Comparison of ENCODE assay signal across 25 cellular contexts in genomic region chr9:91751922-91752321, GRCh38.
DNase-seq lines count a peak whose midpoint lies in the region; FAIRE-seq lines count a peak whose summit lies in the region.
"Had no signal": no experiment of that assay in that cellular context is flagged by ENCODE, and none has a peak within 500 bp of the region (broad histone marks: within the 10 kb centered on the region; RNA-seq: fewer than 3 reads in every experiment).

No MANE protein-coding gene starts in this region.

- peak; percentile 27 for DNase-seq in EH (ENCODE audit: low read depth)
- peak; percentile 65 for DNase-seq in adipocyte (ENCODE audit: low read depth)
- DNase-seq in fibroblast of gingiva (ENCODE audit: low read depth) = peak; percentile 34
- DNase-seq in non-pigmented ciliary epithelial cell (ENCODE audit: low read depth) = peak; percentile 53
- no peak for DNase-seq in COLO829 (ENCODE audit: low spot score)
- DNase-seq in HTR-8/SVneo (ENCODE audit: insufficient read length, low spot score) = no peak
- DNase-seq in HAP-1 (ENCODE audit: low spot score in 2 of 2) = no peak
- DNase-seq in NCI-H345 treated with DMSO at 0.1 percent for 48 hours (lab: John Stamatoyannopoulos, UW; ENCODE audit: unreplicated experiment) = no peak
- DNase-seq: ACHN; activated CD4-positive, alpha-beta T cell treated with anti-CD3 and anti-CD28 coated beads, Interleukin-2, amount 10 ng/mL, durations not matched to agents 24 days and 14 days; activated naive CD4-positive, alpha-beta T cell treated with Interleukin-2 at 50 U/mL for 16 hours; activated T-cell treated with anti-CD3 and anti-CD28 coated beads, Interleukin-2, amount 50 U/mL, for 48 hours; amygdala; CD4-positive, CD25-positive, alpha-beta regulatory T cell; NCI-H1048; NCI-H1694 treated with DMSO at 0.1 percent for 48 hours; NCI-H526 treated with DMSO at 0.1 percent for 48 hours; posterior cingulate gyrus; RPMI8226; stimulated activated CD4-positive, alpha-beta T cell treated with anti-CD3 and anti-CD28 coated beads, Interleukin-15, amount 100 ng/mL, for 24 hours; T-helper 2 cell; thyroid gland had no signal

- in situ Hi-C loops in HAP-1 (cut with MboI; ENCODE audit: low sequenced_read_pairs) = no loop called here

- no peak overlapping the region for H3K9ac ChIP-seq in adipocyte (ENCODE audit: low read length)
- H3K9ac ChIP-seq: KMS-11 had no signal

- H3K27me3 ChIP-seq in adipocyte (replicated peaks; ENCODE audit: control insufficient read depth, insufficient read depth, low read length) (no peaks in the 10 kb centered on the region), HAP-1 (ENCODE audit: low read depth) (no peaks in the 10 kb centered on the region)
- H3K27me3 ChIP-seq: thyroid gland had no signal

- H3K36me3 ChIP-seq in adipocyte (ENCODE audit: control insufficient read depth, insufficient read depth, low read length, severe bottlenecking) (no peaks in the 10 kb centered on the region), HAP-1 (replicated peaks) (no peaks in the 10 kb centered on the region)
- H3K36me3 ChIP-seq: thyroid gland had no signal

- H3K4me3 ChIP-seq in adipocyte (ENCODE audit: low read length) (no peak overlapping the region), HAP-1 (no peak overlapping the region)
- H3K4me3 ChIP-seq: GM23338, lung, thyroid gland had no signal

- FAIRE-seq in HTR-8/SVneo (lab: Jason Lieb, UNC) = no peak

- peaks cover 15% of the 10 kb centered on the region for H3K4me1 ChIP-seq in adipocyte (ENCODE audit: control insufficient read depth, insufficient read depth, low read length)
- H3K4me1 ChIP-seq in HAP-1 = no peaks in the 10 kb centered on the region
- H3K4me1 ChIP-seq: thyroid gland had no signal

- H3K9me3 ChIP-seq in adipocyte (ENCODE audit: control insufficient read depth, low read length) = no peaks in the 10 kb centered on the region
- no peaks in the 10 kb centered on the region for H3K9me3 ChIP-seq in HAP-1
- H3K9me3 ChIP-seq: thyroid gland had no signal

Comparison
In these comparisons a context has a peak if more than half of its experiments do, and no peak if none do; other contexts are left out.
1. DNase-seq: peak in EH (single experiment), adipocyte (single experiment), fibroblast of gingiva (single experiment) and non-pigmented ciliary epithelial cell (single experiment); none in COLO829 (single experiment), HTR-8/SVneo (single experiment), HAP-1 (0 of 2) and NCI-H345 treated with DMSO at 0.1 percent for 48 hours (single experiment).